Comparison of ENCODE assay signal across 8 cellular contexts in genomic region chr5:14264605-14265316, GRCh38.
DNase-seq lines count a peak whose midpoint lies in the region; ATAC-seq lines count a peak whose summit lies in the region.

No MANE protein-coding gene starts in this region.

- H3K79me1 ChIP-seq in mesenchymal stem cell (replicated peaks; ENCODE audit: low read length, poor library complexity, severe bottlenecking) = no peaks in the 10 kb centered on the region

- peak overlapping the region in 1 of 2 experiments; percentile 58 for H3K4ac ChIP-seq in mesenchymal stem cell (ENCODE audit: low read depth in 1 of 2, low read length in 2 of 2)

- peak overlapping the region in 1 of 3 donors; percentile 20 for H3K27ac Mint-ChIP-seq in CD4-positive, CD25-positive, alpha-beta regulatory T cell
- H3K27ac Mint-ChIP-seq in activated CD8-positive, alpha-beta T cell treated with anti-CD3 and anti-CD28 coated beads, Interleukin-2, amount 10 ng/mL, durations not matched to agents 7 days and 5 days = no peak overlapping the region

- no peak overlapping the region for H2BK120ac ChIP-seq in mesenchymal stem cell (ENCODE audit: low read depth, low read length)

- peak overlapping the region; percentile 53 for H3K4me2 ChIP-seq in mesenchymal stem cell (ENCODE audit: low read length, poor library complexity, severe bottlenecking)

- peaks cover 0 to 10% (median 4%) of the 10 kb centered on the region in 4 donors for H3K4me1 Mint-ChIP-seq in CD4-positive, CD25-positive, alpha-beta regulatory T cell
- H3K4me1 Mint-ChIP-seq in activated CD8-positive, alpha-beta T cell treated with anti-CD3 and anti-CD28 coated beads, Interleukin-2, amount 10 ng/mL, durations not matched to agents 7 days and 5 days (ENCODE audit: low read depth) = peaks cover 6% of the 10 kb centered on the region

- no peak overlapping the region for H3K27ac ChIP-seq in CD4-positive, CD25-positive, alpha-beta regulatory T cell (ENCODE audit: insufficient read depth, low read length, poor library complexity, severe bottlenecking)
- H3K27ac ChIP-seq in ectodermal cell (ENCODE audit: insufficient read depth, low read depth, low read length, poor library complexity, severe bottlenecking) = peak overlapping the region; percentile 85
- H3K27ac ChIP-seq in mesenchymal stem cell (ENCODE audit: low read length, poor library complexity, severe bottlenecking) = peak overlapping the region; percentile 98

- peak overlapping the region; percentile 82 for H2BK5ac ChIP-seq in mesenchymal stem cell (ENCODE audit: low read depth, low read length, poor library complexity, severe bottlenecking)

- peaks cover 28% of the 10 kb centered on the region for H3K27me3 ChIP-seq in CD4-positive, CD25-positive, alpha-beta regulatory T cell (ENCODE audit: control insufficient read depth, insufficient read depth, low read length)
- no peaks in the 10 kb centered on the region for H3K27me3 ChIP-seq in ectodermal cell (ENCODE audit: control insufficient read depth, insufficient read depth, low read length, poor library complexity, severe bottlenecking)
- no peaks in the 10 kb centered on the region for H3K27me3 ChIP-seq in mesenchymal stem cell (ENCODE audit: control insufficient read depth in 1 of 2, insufficient read depth in 1 of 2, low read length in 2 of 2)

- no peak overlapping the region for H4K91ac ChIP-seq in mesenchymal stem cell (ENCODE audit: low read length)

- no peak overlapping the region for H2BK15ac ChIP-seq in mesenchymal stem cell (ENCODE audit: low read depth, poor library complexity, severe bottlenecking)

- no peak overlapping the region for H2AFZ ChIP-seq in mesenchymal stem cell (ENCODE audit: low read depth, low read length)

- H3K14ac ChIP-seq in mesenchymal stem cell (ENCODE audit: low read length in 2 of 2) = no peak overlapping the region

- no peaks in the 10 kb centered on the region for H3K9me3 Mint-ChIP-seq in CD4-positive, CD25-positive, alpha-beta regulatory T cell
- H3K9me3 Mint-ChIP-seq in activated CD8-positive, alpha-beta T cell treated with anti-CD3 and anti-CD28 coated beads, Interleukin-2, amount 10 ng/mL, durations not matched to agents 7 days and 5 days (ENCODE audit: insufficient read depth) = no peaks in the 10 kb centered on the region

- peak; percentile 43 to 75 (median 55) for DNase-seq in CD4-positive, CD25-positive, alpha-beta regulatory T cell
- peak; percentile 97 to 99 for DNase-seq in NCI-H524 (lab: John Stamatoyannopoulos, UW)
- DNase-seq in activated CD8-positive, alpha-beta T cell treated with anti-CD3 and anti-CD28 coated beads, Interleukin-2, amount 10 ng/mL, durations not matched to agents 7 days and 5 days = peak; percentile 80
- peak; percentile 95 for DNase-seq in mesenchymal stem cell
- DNase-seq in stimulated activated CD8-positive, alpha-beta memory T cell treated with anti-CD3 and anti-CD28 coated beads, Interleukin-15, amount 100 ng/mL, for 24 hours (ENCODE audit: low read depth) = peak; percentile 42

- WGBS in ectodermal cell, 2 experiments = 7 to 8% methylated on average over 26 of the region's 26 CpGs
- WGBS in mesenchymal stem cell = 2% methylated on average over 23 of the region's 26 CpGs

- H2AK5ac ChIP-seq in mesenchymal stem cell (ENCODE audit: low read length, severe bottlenecking) = peak overlapping the region; percentile 90

- no peaks in the 10 kb centered on the region for H3K4me1 ChIP-seq in CD4-positive, CD25-positive, alpha-beta regulatory T cell (ENCODE audit: control insufficient read depth, insufficient read depth, low read length, poor library complexity, severe bottlenecking)
- H3K4me1 ChIP-seq in ectodermal cell (ENCODE audit: control insufficient read depth, insufficient read depth, low read length) (peaks cover 27% of the 10 kb centered on the region), mesenchymal stem cell (ENCODE audit: control insufficient read depth, insufficient read depth, low read depth, low read length) (peaks cover 29% of the 10 kb centered on the region)

- H3K18ac ChIP-seq in mesenchymal stem cell (ENCODE audit: low read depth in 1 of 2, low read length in 2 of 2) = no peak overlapping the region

- H3K4me3 Mint-ChIP-seq in CD4-positive, CD25-positive, alpha-beta regulatory T cell = peak overlapping the region; percentile 10 to 74 (median 47)
- peak overlapping the region; percentile 20 for H3K4me3 Mint-ChIP-seq in activated CD8-positive, alpha-beta T cell treated with anti-CD3 and anti-CD28 coated beads, Interleukin-2, amount 10 ng/mL, durations not matched to agents 7 days and 5 days

- no peak overlapping the region for H2BK12ac ChIP-seq in mesenchymal stem cell (ENCODE audit: low read length in 2 of 2)

- no peaks in the 10 kb centered on the region for H3K36me3 ChIP-seq in CD4-positive, CD25-positive, alpha-beta regulatory T cell (ENCODE audit: control insufficient read depth, insufficient read depth, low read length)
- H3K36me3 ChIP-seq in ectodermal cell (ENCODE audit: control insufficient read depth, insufficient read depth, low read length) (no peaks in the 10 kb centered on the region), mesenchymal stem cell (ENCODE audit: control insufficient read depth in 1 of 2, insufficient read depth in 2 of 2, low read depth in 1 of 2, low read length in 2 of 2) (no peaks in the 10 kb centered on the region)

- CTCF ChIA-PET in activated CD8-positive, alpha-beta T cell treated with anti-CD3 and anti-CD28 coated beads, Interleukin-2, amount 10 ng/mL, durations not matched to agents 7 days and 5 days (lab: Charles Lee) = no interaction called here

- no peak overlapping the region for H3K23ac ChIP-seq in mesenchymal stem cell (ENCODE audit: low read length in 2 of 2)

- ATAC-seq in CD4-positive, CD25-positive, alpha-beta regulatory T cell (ENCODE audit: low read depth in 2 of 2) = peak; percentile 72 to 76
- ATAC-seq in GM19351 (IDR thresholded peaks at IDR 0.05; ENCODE audit: unreplicated experiment) = peak; percentile 95
- peak; percentile 84 for ATAC-seq in HG03457 (IDR thresholded peaks at IDR 0.05; ENCODE audit: unreplicated experiment)
- ATAC-seq in activated CD8-positive, alpha-beta T cell treated with anti-CD3 and anti-CD28 coated beads, Interleukin-2, amount 10 ng/mL, durations not matched to agents 7 days and 5 days = peak; percentile 100

- H3K9ac ChIP-seq in mesenchymal stem cell (ENCODE audit: low read length) = peak overlapping the region; percentile 82

- H3K9me3 ChIP-seq in CD4-positive, CD25-positive, alpha-beta regulatory T cell (ENCODE audit: control insufficient read depth in 2 of 2, low read length in 2 of 2) = no peaks in the 10 kb centered on the region
- no peaks in the 10 kb centered on the region for H3K9me3 ChIP-seq in ectodermal cell (ENCODE audit: control insufficient read depth, low read length)
- H3K9me3 ChIP-seq in mesenchymal stem cell (ENCODE audit: control insufficient read depth, low read length) = no peaks in the 10 kb centered on the region

- POLR2A ChIA-PET in activated CD8-positive, alpha-beta T cell treated with anti-CD3 and anti-CD28 coated beads, Interleukin-2, amount 10 ng/mL, durations not matched to agents 7 days and 5 days (lab: Charles Lee) = no interaction called here

- peaks cover 27% of the 10 kb centered on the region for H3K27me3 Mint-ChIP-seq in CD4-positive, CD25-positive, alpha-beta regulatory T cell
- peaks cover 34% of the 10 kb centered on the region for H3K27me3 Mint-ChIP-seq in activated CD8-positive, alpha-beta T cell treated with anti-CD3 and anti-CD28 coated beads, Interleukin-2, amount 10 ng/mL, durations not matched to agents 7 days and 5 days (ENCODE audit: low read depth)

- H3K36me3 Mint-ChIP-seq in CD4-positive, CD25-positive, alpha-beta regulatory T cell = no peaks in the 10 kb centered on the region
- H3K36me3 Mint-ChIP-seq in activated CD8-positive, alpha-beta T cell treated with anti-CD3 and anti-CD28 coated beads, Interleukin-2, amount 10 ng/mL, durations not matched to agents 7 days and 5 days (ENCODE audit: low read depth) = no peaks in the 10 kb centered on the region

- H3K4me3 ChIP-seq in CD4-positive, CD25-positive, alpha-beta regulatory T cell (ENCODE audit: low read depth, low read length) = no peak overlapping the region
- H3K4me3 ChIP-seq in ectodermal cell (ENCODE audit: insufficient read depth, low read depth, low read length) (peak overlapping the region; percentile 20), mesenchymal stem cell (ENCODE audit: insufficient read depth in 1 of 2, low read depth in 1 of 2, low read length in 2 of 2) (peak overlapping the region in 1 of 2 experiments; percentile 68)

- no peak overlapping the region for H4K8ac ChIP-seq in mesenchymal stem cell (ENCODE audit: low read length)

Comparison
In these comparisons a context has a peak if more than half of its experiments do, and no peak if none do; other contexts are left out.
1. DNase-seq: peak in every context shown above with its lines; median percentile 98 in NCI-H524; 95 in mesenchymal stem cell; 80 in activated CD8-positive, alpha-beta T cell treated with anti-CD3 and anti-CD28 coated beads, Interleukin-2, amount 10 ng/mL, durations not matched to agents 7 days and 5 days; 55 in CD4-positive, CD25-positive, alpha-beta regulatory T cell; 42 in stimulated activated CD8-positive, alpha-beta memory T cell treated with anti-CD3 and anti-CD28 coated beads, Interleukin-15, amount 100 ng/mL, for 24 hours.